Comparison of ENCODE assay signal across 24 cellular contexts in the genomic region with DNA sequence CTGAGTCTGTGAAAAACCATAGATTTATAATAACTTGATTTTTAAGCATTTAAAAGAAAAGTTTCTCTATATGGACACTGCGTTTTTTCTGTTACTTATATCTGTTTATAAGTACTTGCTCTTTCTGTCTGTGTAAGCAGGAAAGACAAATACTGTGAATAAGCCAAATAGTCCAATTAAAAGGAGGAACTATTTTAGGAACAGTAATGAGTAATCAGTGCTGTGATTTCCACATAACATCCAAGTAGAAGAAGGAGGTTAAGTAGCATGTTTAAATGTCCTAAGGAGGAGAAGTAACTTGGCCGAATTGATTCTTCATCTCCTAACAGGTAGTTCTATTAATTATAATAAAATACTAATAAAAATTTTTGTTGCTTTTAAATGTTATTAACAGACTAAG. TPM values are rescaled to one million over a fixed set of nuclear protein-coding genes. Genes with fewer than 3 reads are reported as not detected.
"Had no signal": no experiment of that assay in that cellular context is flagged by ENCODE, and none has a peak within 500 bp of the region (broad histone marks: within the 10 kb centered on the region; RNA-seq: fewer than 3 reads in every experiment).

No MANE protein-coding gene starts in this region.

- H3K4me1 ChIP-seq: ascending aorta, breast epithelium, gastrocnemius medialis, heart left ventricle, sigmoid colon had no signal

- H3K4me3 Mint-ChIP-seq: T-cell had no signal

- H3K27ac Mint-ChIP-seq: T-cell had no signal

- ATAC-seq: activated CD4-positive, CD25-positive, alpha-beta regulatory T cell treated with anti-CD3 and anti-CD28 coated beads, Interleukin-2, amount 50 U/mL, for 24 hours; gastrocnemius medialis; heart left ventricle; left colon; T-cell had no signal

- H3K36me3 Mint-ChIP-seq: T-cell had no signal

- H3K36me3 ChIP-seq: ascending aorta, breast epithelium, gastrocnemius medialis, heart left ventricle, sigmoid colon had no signal

- H3K4me3 ChIP-seq: ascending aorta, breast epithelium, gastrocnemius medialis, heart left ventricle, lung, sigmoid colon had no signal

- H3K4me1 Mint-ChIP-seq: T-cell had no signal

- H3K9me3 ChIP-seq: ascending aorta, breast epithelium, gastrocnemius medialis, heart left ventricle, sigmoid colon had no signal

- DNase-seq: activated CD4-positive, alpha-beta T cell treated with anti-CD3 and anti-CD28 coated beads, Interleukin-2, amount 50 U/mL, for 1 hour; activated naive CD4-positive, alpha-beta T cell treated with Interleukin-2 at 50 U/mL for 16 hours; activated T-cell treated with anti-CD3 and anti-CD28 coated beads for 4 hours; gastrocnemius medialis; heart left ventricle; left colon; midbrain; sigmoid colon; stimulated activated CD4-positive, alpha-beta T cell treated with anti-CD3 and anti-CD28 coated beads, Interleukin-12 subunit alpha, Interleukin-12 subunit beta, amount 100 ng/mL, for 4 hours; stimulated activated CD4-positive, alpha-beta T cell treated with anti-CD3 and anti-CD28 coated beads, Interleukin-2, amount 100 ng/mL, for 24 hours; T-cell; T-helper 9 cell had no signal

- H3K27me3 ChIP-seq: ascending aorta, breast epithelium, gastrocnemius medialis, heart left ventricle, sigmoid colon had no signal

- H3K27ac ChIP-seq: ascending aorta, breast epithelium, gastrocnemius medialis, heart left ventricle, sigmoid colon had no signal

RNA-seq across cellular contexts. Expression of gene ZNF214, which starts 40.8 kb away (rescaled TPM):
- total RNA-seq: ascending aorta, T-cell had no signal

RNA-seq across cellular contexts. Expression of gene NLRP14, which starts 40.9 kb away (rescaled TPM):
- total RNA-seq: ascending aorta, gastrocnemius medialis, heart left ventricle, myocyte, omental fat pad had no signal
- polyA plus RNA-seq: heart left ventricle had no signal

RNA-seq across cellular contexts. Expression of gene ZNF215, which starts 53.1 kb away (rescaled TPM):
- total RNA-seq: ascending aorta had no signal

RNA-seq across cellular contexts. Expression of gene OR2D3, which starts 58.6 kb away (rescaled TPM):
- total RNA-seq: ascending aorta, breast epithelium, chondrocyte, dermis microvascular lymphatic vessel endothelial cell, epithelial cell of proximal tubule, gastrocnemius medialis, heart left ventricle, left colon, lung, myocyte, omental fat pad, pulmonary artery endothelial cell, sigmoid colon, T-cell had no signal
- polyA plus RNA-seq: heart left ventricle, lung, neural cell, sigmoid colon, thymus had no signal
